In genomic region chr13:41458939-41459753, GRCh38 we compare ENCODE assay signal across 8 cellular contexts.
DNase-seq lines count a peak whose midpoint lies in the region; ATAC-seq and TF ChIP-seq lines count a peak whose summit lies in the region.

No MANE protein-coding gene starts in this region.

- no peaks in the 10 kb centered on the region for H3K27me3 ChIP-seq in layer of hippocampus (ENCODE audit: control insufficient read depth, insufficient read depth, low read length)

- peaks cover 28% of the 10 kb centered on the region for H3K27me3 Mint-ChIP-seq in T-helper 2 cell treated with Interferon-gamma antibody and Interleukin-4, amounts not matched to agents 5 μg/mL and 100 μg/mL, for 36 hours (ENCODE audit: low read depth)

- peaks cover 52% of the 10 kb centered on the region for H3K4me1 Mint-ChIP-seq in T-helper 2 cell treated with Interferon-gamma antibody and Interleukin-4, amounts not matched to agents 5 μg/mL and 100 μg/mL, for 36 hours (ENCODE audit: low read depth)

- no peak for ATAC-seq in HG03175 (IDR thresholded peaks at IDR 0.05; ENCODE audit: unreplicated experiment)

- peaks cover 38% of the 10 kb centered on the region for H3K36me3 Mint-ChIP-seq in T-helper 2 cell treated with Interferon-gamma antibody and Interleukin-4, amounts not matched to agents 5 μg/mL and 100 μg/mL, for 36 hours (ENCODE audit: low read depth)

- in situ Hi-C loops in T47D (cut with HindIII; ENCODE audit: low pct_unique_long_range_greater_than_20kb, low sequenced_read_pairs) = no loop called here

- peak overlapping the region; percentile 77 for H3K27ac ChIP-seq in layer of hippocampus (ENCODE audit: low read depth, low read length)

- H3K27ac Mint-ChIP-seq in T-helper 2 cell treated with Interferon-gamma antibody and Interleukin-4, amounts not matched to agents 5 μg/mL and 100 μg/mL, for 36 hours = peak overlapping the region; percentile 89

- H3K9me3 Mint-ChIP-seq in T-helper 2 cell treated with Interferon-gamma antibody and Interleukin-4, amounts not matched to agents 5 μg/mL and 100 μg/mL, for 36 hours = no peaks in the 10 kb centered on the region

- H3K4me3 Mint-ChIP-seq in T-helper 2 cell treated with Interferon-gamma antibody and Interleukin-4, amounts not matched to agents 5 μg/mL and 100 μg/mL, for 36 hours = peak overlapping the region; percentile 95

- peak overlapping the region; percentile 58 for H3K4me3 ChIP-seq in HFF-Myc (replicated peaks; ENCODE audit: low read depth, low read length)

- TF ChIP-seq CTCF in AG09319 (IDR thresholded peaks at IDR 0.05; ENCODE audit: low read depth, low read length) (peak; percentile 79), HFF-Myc (IDR thresholded peaks at IDR 0.05; ENCODE audit: low read depth, low read length, missing control alignments) (peak; percentile 78)

- DNase-seq in AG09319 (ENCODE audit: extremely low read depth, low read depth) (peak; percentile 20), HFF-Myc (ENCODE audit: extremely low read depth, low read depth) (no peak), T47D (ENCODE audit: low read depth in 1 of 2, low spot score in 1 of 2) (peak; percentile 26 to 51), OCI-M2 (lab: John Stamatoyannopoulos, UW; ENCODE audit: unreplicated experiment) (no peak)
- peak; percentile 63 for DNase-seq in T-helper 2 cell treated with Interferon-gamma antibody and Interleukin-4, amounts not matched to agents 5 μg/mL and 100 μg/mL, for 36 hours (ENCODE audit: low spot score)
- peak; percentile 50 to 51 for DNase-seq in stimulated activated CD4-positive, alpha-beta T cell treated with anti-CD3 and anti-CD28 coated beads, Interleukin-4, amount 100 ng/mL, for 48 hours (ENCODE audit: low read depth in 2 of 2)

Comparison
In these comparisons a context has a peak if more than half of its experiments do, and no peak if none do; other contexts are left out.
1. DNase-seq: peak in AG09319 (single experiment), T-helper 2 cell treated with Interferon-gamma antibody and Interleukin-4, amounts not matched to agents 5 μg/mL and 100 μg/mL, for 36 hours (single experiment), T47D (2 of 2) and stimulated activated CD4-positive, alpha-beta T cell treated with anti-CD3 and anti-CD28 coated beads, Interleukin-4, amount 100 ng/mL, for 48 hours (2 of 2); none in HFF-Myc (single experiment) and OCI-M2 (single experiment).